ENCODE assay signal across 16 cellular contexts in genomic region chr17:66135896-66136295, GRCh38.
"Had no signal": no experiment of that assay in that cellular context is flagged by ENCODE, and none has a peak within 500 bp of the region (broad histone marks: within the 10 kb centered on the region; RNA-seq: fewer than 3 reads in every experiment).

No MANE protein-coding gene starts in this region.

- H3K4me3 ChIP-seq: dorsolateral prefrontal cortex, left ventricle myocardium inferior, suprapubic skin had no signal

- DNase-seq: activated CD4-positive, CD25-positive, alpha-beta regulatory T cell treated with anti-CD3 and anti-CD28 coated beads, Interleukin-2, amount 50 U/mL, for 72 hours; activated naive CD4-positive, alpha-beta T cell treated with anti-CD3 and anti-CD28 coated beads, Interleukin-2, amount 10 ng/mL, durations not matched to agents 7 days and 5 days; dorsolateral prefrontal cortex; endodermal cell; foreskin keratinocyte; glutamatergic neuron; hypothalamus; left ventricle myocardium inferior; natural killer cell; retina; small intestine; stimulated activated CD4-positive, alpha-beta T cell treated with anti-CD3 and anti-CD28 coated beads, Interleukin-4, amount 100 ng/mL, for 4 hours; stimulated activated CD8-positive, alpha-beta memory T cell treated with anti-CD3 and anti-CD28 coated beads, Interleukin-4, amount 100 ng/mL, for 48 hours; stimulated activated naive CD4-positive, alpha-beta T cell treated with Interleukin-2 at 50 U/mL for 16 hours; T-helper 9 cell had no signal
